1 cellular context compared by ENCODE assay signal in the genomic region with DNA sequence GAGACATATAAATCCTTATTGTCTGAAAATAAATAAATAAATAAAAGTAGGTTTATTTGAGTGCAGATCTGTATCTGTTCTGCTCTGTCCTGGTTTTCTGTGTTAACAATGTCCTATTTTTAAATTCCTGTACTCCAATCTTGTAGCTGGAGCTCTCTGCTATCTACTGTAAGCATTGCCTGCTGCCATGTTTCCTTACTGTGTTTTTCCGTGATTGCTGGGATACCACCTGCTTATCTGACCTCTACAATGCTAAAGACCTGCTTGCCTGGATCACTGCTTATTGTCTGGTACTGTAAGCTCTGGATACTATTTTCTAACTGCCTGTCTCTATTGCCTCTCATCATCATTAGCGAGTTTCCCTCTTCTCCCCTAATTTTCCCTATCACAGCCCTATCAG.
TF ChIP-seq lines count a peak whose summit lies in the region.

No MANE protein-coding gene starts in this region.

TF ChIP-seq in WTC11, 78 proteins besides CTCF, POLR2A, EP300 and RAD21 (continued from another document):
- TF ChIP-seq AR (CRISPR knock-in tag; IDR thresholded peaks at IDR 0.05) (no peak), NR1H2 (CRISPR knock-in tag; IDR thresholded peaks at IDR 0.05) (no peak), ETV6 (CRISPR knock-in tag; IDR thresholded peaks at IDR 0.05) (no peak), NFE2L1 (CRISPR knock-in tag; IDR thresholded peaks at IDR 0.05) (no peak), MAX (CRISPR knock-in tag; IDR thresholded peaks at IDR 0.05) (no peak)
- TF ChIP-seq, protein P1, sequence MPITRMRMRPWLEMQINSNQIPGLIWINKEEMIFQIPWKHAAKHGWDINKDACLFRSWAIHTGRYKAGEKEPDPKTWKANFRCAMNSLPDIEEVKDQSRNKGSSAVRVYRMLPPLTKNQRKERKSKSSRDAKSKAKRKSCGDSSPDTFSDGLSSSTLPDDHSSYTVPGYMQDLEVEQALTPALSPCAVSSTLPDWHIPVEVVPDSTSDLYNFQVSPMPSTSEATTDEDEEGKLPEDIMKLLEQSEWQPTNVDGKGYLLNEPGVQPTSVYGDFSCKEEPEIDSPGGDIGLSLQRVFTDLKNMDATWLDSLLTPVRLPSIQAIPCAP (CRISPR knock-in tag; IDR thresholded peaks at IDR 0.05) = no peak
- TF ChIP-seq, protein P2, sequence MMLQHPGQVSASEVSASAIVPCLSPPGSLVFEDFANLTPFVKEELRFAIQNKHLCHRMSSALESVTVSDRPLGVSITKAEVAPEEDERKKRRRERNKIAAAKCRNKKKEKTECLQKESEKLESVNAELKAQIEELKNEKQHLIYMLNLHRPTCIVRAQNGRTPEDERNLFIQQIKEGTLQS (CRISPR knock-in tag; conservative IDR thresholded peaks at IDR 0.05) = no peak
